Comparison of ENCODE assay signal across 15 cellular contexts in the genomic region with DNA sequence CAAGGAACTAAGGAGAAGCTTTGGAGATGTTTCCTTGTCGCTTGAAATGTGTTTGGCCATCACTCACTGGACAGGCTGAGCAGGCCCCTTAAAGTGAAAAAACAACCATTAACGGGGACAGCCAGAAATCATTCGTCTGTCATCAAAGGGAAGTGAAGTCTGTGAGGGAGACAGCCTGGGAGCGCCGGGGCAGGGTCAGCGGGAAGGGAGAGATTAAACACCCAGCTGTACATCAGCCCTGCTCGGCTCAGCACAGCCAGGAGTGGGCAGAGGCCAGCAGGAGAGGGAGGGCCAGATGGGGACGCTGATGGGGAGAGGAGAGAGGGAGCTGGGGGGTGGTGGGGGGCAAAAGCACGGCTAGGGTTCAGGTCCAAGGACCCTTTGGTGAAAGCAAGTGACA.
A peak's percentile ranks its signal among the peaks of the same experiment; 100 is the strongest.
DNase-seq lines count a peak whose midpoint lies in the region; ATAC-seq, FAIRE-seq and TF ChIP-seq lines count a peak whose summit lies in the region.
"Had no signal": no experiment of that assay in that cellular context is flagged by ENCODE, and none has a peak within 500 bp of the region (broad histone marks: within the 10 kb centered on the region; RNA-seq: fewer than 3 reads in every experiment).

No MANE protein-coding gene starts in this region.

- H3K79me1 ChIP-seq in mesenchymal stem cell (replicated peaks; ENCODE audit: low read length, poor library complexity, severe bottlenecking): no peaks in the 10 kb centered on the region

- no peak overlapping the region for H2BK120ac ChIP-seq in mesenchymal stem cell (ENCODE audit: low read depth, low read length)

- no peak overlapping the region for H4K8ac ChIP-seq in mesenchymal stem cell (ENCODE audit: low read length)

- CTCF ChIA-PET in activated CD4-positive, alpha-beta T cell treated with anti-CD3 and anti-CD28 coated beads, Interleukin-2, amount 10 ng/mL, durations not matched to agents 7 days and 5 days (lab: Charles Lee): no interaction called here

- H4K91ac ChIP-seq in mesenchymal stem cell (ENCODE audit: low read length): no peak overlapping the region

- peaks cover 5% of the 10 kb centered on the region for H3K4me1 Mint-ChIP-seq in activated CD4-positive, alpha-beta T cell treated with anti-CD3 and anti-CD28 coated beads, Interleukin-2, amount 10 ng/mL, durations not matched to agents 7 days and 5 days
- peaks cover 86% of the 10 kb centered on the region for H3K4me1 Mint-ChIP-seq in nephron progenitor cell
- no peaks in the 10 kb centered on the region for H3K4me1 Mint-ChIP-seq in effector memory CD8-positive, alpha-beta T cell (ENCODE audit: low read depth in 2 of 2)
- H3K4me1 Mint-ChIP-seq: CD14-positive monocyte had no signal

- H3K36me3 Mint-ChIP-seq in activated CD4-positive, alpha-beta T cell treated with anti-CD3 and anti-CD28 coated beads, Interleukin-2, amount 10 ng/mL, durations not matched to agents 7 days and 5 days (ENCODE audit: low read depth): no peaks in the 10 kb centered on the region
- no peaks in the 10 kb centered on the region for H3K36me3 Mint-ChIP-seq in nephron progenitor cell (ENCODE audit: low read depth)
- no peaks in the 10 kb centered on the region for H3K36me3 Mint-ChIP-seq in effector memory CD8-positive, alpha-beta T cell (ENCODE audit: insufficient read depth)
- H3K36me3 Mint-ChIP-seq: CD14-positive monocyte; CD8-positive, alpha-beta T cell had no signal

- no peak overlapping the region for H2AFZ ChIP-seq in mesenchymal stem cell (ENCODE audit: low read depth, low read length)
- H2AFZ ChIP-seq: GM23248 had no signal

- DNase-seq in activated CD4-positive, alpha-beta T cell treated with anti-CD3 and anti-CD28 coated beads, Interleukin-2, amount 10 ng/mL, durations not matched to agents 7 days and 5 days: no peak
- no peak for DNase-seq in activated CD4-positive, alpha-beta T cell treated with anti-CD3 and anti-CD28 coated beads, Interleukin-2, amount 50 U/mL, for 4 hours
- DNase-seq in bronchial epithelial cell (ENCODE audit: low read depth) (no peak), nephron progenitor cell (peak; percentile 51), mesenchymal stem cell (no peak), cortex of kidney (lab: John Stamatoyannopoulos, UW) (no peak)
- no peak for DNase-seq in effector memory CD8-positive, alpha-beta T cell
- DNase-seq: Caco-2; CD8-positive, alpha-beta T cell; GM23248 had no signal

- H3K27me3 ChIP-seq in bronchial epithelial cell (ENCODE audit: control insufficient read depth, insufficient read depth, low read length): no peaks in the 10 kb centered on the region
- peaks cover 22 to 47% of the 10 kb centered on the region in 2 experiments for H3K27me3 ChIP-seq in mesenchymal stem cell (ENCODE audit: control insufficient read depth in 1 of 2, insufficient read depth in 1 of 2, low read length in 2 of 2)

- no peak for TF ChIP-seq CTCF in bronchial epithelial cell (IDR thresholded peaks at IDR 0.05; ENCODE audit: insufficient read depth, low read length, severe bottlenecking)
- TF ChIP-seq CTCF in nephron progenitor cell (IDR thresholded peaks at IDR 0.05): no peak

- no peak for ATAC-seq in effector memory CD8-positive, alpha-beta T cell (replicated peaks)
- ATAC-seq: A549; CD8-positive, alpha-beta T cell; HCT116 had no signal

- no peak overlapping the region for H2BK15ac ChIP-seq in mesenchymal stem cell (ENCODE audit: low read depth, poor library complexity, severe bottlenecking)

- FAIRE-seq in bronchial epithelial cell (lab: Jason Lieb, UNC): peak; percentile 7
- FAIRE-seq: A549, H54 had no signal

- H3K9me3 ChIP-seq in mesenchymal stem cell (ENCODE audit: control insufficient read depth, low read length): no peaks in the 10 kb centered on the region
- H3K9me3 ChIP-seq: A549, Caco-2 had no signal

- H2BK5ac ChIP-seq in mesenchymal stem cell (ENCODE audit: low read depth, low read length, poor library complexity, severe bottlenecking): no peak overlapping the region

- POLR2A ChIA-PET in activated CD4-positive, alpha-beta T cell treated with anti-CD3 and anti-CD28 coated beads, Interleukin-2, amount 10 ng/mL, durations not matched to agents 7 days and 5 days (lab: Charles Lee): no interaction called here

- no peak overlapping the region for H3K4me3 Mint-ChIP-seq in activated CD4-positive, alpha-beta T cell treated with anti-CD3 and anti-CD28 coated beads, Interleukin-2, amount 10 ng/mL, durations not matched to agents 7 days and 5 days
- H3K4me3 Mint-ChIP-seq in nephron progenitor cell: no peak overlapping the region
- no peak overlapping the region for H3K4me3 Mint-ChIP-seq in effector memory CD8-positive, alpha-beta T cell
- H3K4me3 Mint-ChIP-seq: CD14-positive monocyte; CD8-positive, alpha-beta T cell had no signal

- H3K4me1 ChIP-seq in mesenchymal stem cell (ENCODE audit: control insufficient read depth, insufficient read depth, low read depth, low read length): no peaks in the 10 kb centered on the region
- H3K4me1 ChIP-seq: A549, Caco-2 had no signal

- WGBS in mesenchymal stem cell: 21% methylated on average over 9 of the region's 9 CpGs

- H3K36me3 ChIP-seq in bronchial epithelial cell (ENCODE audit: control insufficient read depth, insufficient read depth, low read length): no peaks in the 10 kb centered on the region
- H3K36me3 ChIP-seq in mesenchymal stem cell (ENCODE audit: control insufficient read depth in 1 of 2, insufficient read depth in 2 of 2, low read depth in 1 of 2, low read length in 2 of 2): no peaks in the 10 kb centered on the region

- H3K27me3 Mint-ChIP-seq in activated CD4-positive, alpha-beta T cell treated with anti-CD3 and anti-CD28 coated beads, Interleukin-2, amount 10 ng/mL, durations not matched to agents 7 days and 5 days: no peaks in the 10 kb centered on the region
- peaks cover 9% of the 10 kb centered on the region for H3K27me3 Mint-ChIP-seq in nephron progenitor cell (ENCODE audit: low read depth, poor library complexity)
- H3K27me3 Mint-ChIP-seq in effector memory CD8-positive, alpha-beta T cell: peaks cover 0 to 38% of the 10 kb centered on the region in 2 donors

- peak overlapping the region; percentile 2 for H3K27ac Mint-ChIP-seq in activated CD4-positive, alpha-beta T cell treated with anti-CD3 and anti-CD28 coated beads, Interleukin-2, amount 10 ng/mL, durations not matched to agents 7 days and 5 days
- H3K27ac Mint-ChIP-seq in nephron progenitor cell: no peak overlapping the region
- no peak overlapping the region for H3K27ac Mint-ChIP-seq in effector memory CD8-positive, alpha-beta T cell
- H3K27ac Mint-ChIP-seq: CD14-positive monocyte; CD8-positive, alpha-beta T cell had no signal

- no peak overlapping the region for H2AK5ac ChIP-seq in mesenchymal stem cell (ENCODE audit: low read length, severe bottlenecking)

- H3K9me3 Mint-ChIP-seq in activated CD4-positive, alpha-beta T cell treated with anti-CD3 and anti-CD28 coated beads, Interleukin-2, amount 10 ng/mL, durations not matched to agents 7 days and 5 days: no peaks in the 10 kb centered on the region
- H3K9me3 Mint-ChIP-seq in nephron progenitor cell: no peaks in the 10 kb centered on the region
- no peaks in the 10 kb centered on the region for H3K9me3 Mint-ChIP-seq in effector memory CD8-positive, alpha-beta T cell
- H3K9me3 Mint-ChIP-seq: CD8-positive, alpha-beta T cell had no signal

- H2BK12ac ChIP-seq in mesenchymal stem cell (ENCODE audit: low read length in 2 of 2): no peak overlapping the region

- H3K4ac ChIP-seq in mesenchymal stem cell (ENCODE audit: low read depth in 1 of 2, low read length in 2 of 2): no peak overlapping the region

- no peak overlapping the region for H3K4me2 ChIP-seq in mesenchymal stem cell (ENCODE audit: low read length, poor library complexity, severe bottlenecking)
- H3K4me2 ChIP-seq: A549 had no signal

- H3K27ac ChIP-seq in mesenchymal stem cell (ENCODE audit: low read length, poor library complexity, severe bottlenecking): no peak overlapping the region
- H3K27ac ChIP-seq: A549, GM23248, HL-60 had no signal

- no peak overlapping the region for H3K4me3 ChIP-seq in bronchial epithelial cell (ENCODE audit: low read depth, low read length)
- H3K4me3 ChIP-seq in mesenchymal stem cell (ENCODE audit: insufficient read depth in 1 of 2, low read depth in 1 of 2, low read length in 2 of 2): no peak overlapping the region
- H3K4me3 ChIP-seq: A549, GM23248 had no signal

- no peak overlapping the region for H3K9ac ChIP-seq in mesenchymal stem cell (ENCODE audit: low read length)
- H3K9ac ChIP-seq: GM23248 had no signal

- H3K18ac ChIP-seq in mesenchymal stem cell (ENCODE audit: low read depth in 1 of 2, low read length in 2 of 2): no peak overlapping the region

- no peak overlapping the region for H3K14ac ChIP-seq in mesenchymal stem cell (ENCODE audit: low read length in 2 of 2)

- no peak overlapping the region for H3K23ac ChIP-seq in mesenchymal stem cell (ENCODE audit: low read length in 2 of 2)
